Comparison of ENCODE assay signal across 11 cellular contexts in the genomic region with DNA sequence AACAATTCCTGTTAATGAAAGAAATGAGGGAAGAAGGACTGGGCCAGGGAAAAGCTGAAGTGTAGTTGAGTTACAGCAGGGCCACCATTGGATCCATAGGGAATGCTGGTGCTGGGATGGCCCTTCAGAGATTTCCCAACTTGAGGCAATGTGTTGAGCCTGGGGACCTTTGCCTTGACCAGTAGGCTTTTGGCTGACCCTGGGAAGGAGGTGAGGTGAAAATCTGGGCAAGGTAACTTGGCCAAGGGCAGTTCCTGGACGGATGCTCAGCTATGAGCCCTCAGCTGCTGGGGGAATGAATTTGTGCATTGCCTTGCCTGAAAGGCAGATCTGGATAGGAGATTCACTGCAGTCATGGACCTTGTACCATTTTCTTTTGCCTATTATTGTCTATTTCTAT. TPM values are rescaled to one million over a fixed set of nuclear protein-coding genes. Genes with fewer than 3 reads are reported as not detected.
A peak's percentile ranks its signal among the peaks of the same experiment; 100 is the strongest.
DNase-seq lines count a peak whose midpoint lies in the region; ATAC-seq and TF ChIP-seq lines count a peak whose summit lies in the region.
"Had no signal": no experiment of that assay in that cellular context is flagged by ENCODE, and none has a peak within 500 bp of the region (broad histone marks: within the 10 kb centered on the region; RNA-seq: fewer than 3 reads in every experiment).

No MANE protein-coding gene starts in this region.

- H3K36me3 ChIP-seq in esophagus muscularis mucosa (peaks cover 0 to 28% (median 13%) of the 10 kb centered on the region in 4 donors), GM23248 (ENCODE audit: low read depth) (peaks cover 18% of the 10 kb centered on the region)

- no peak for DNase-seq in activated CD4-positive, alpha-beta memory T cell treated with anti-CD3 and anti-CD28 coated beads, Interleukin-2, amount 10 ng/mL, durations not matched to agents 7 days and 5 days
- no peak for DNase-seq in activated CD4-positive, alpha-beta memory T cell treated with anti-CD3 and anti-CD28 coated beads for 36 hours
- DNase-seq in osteocyte (ENCODE audit: extremely low spot score, unreplicated experiment) (no peak), esophagus muscularis mucosa (ENCODE audit: extremely low spot score) (no peak), GM23248 (no peak), DMS153 (lab: John Stamatoyannopoulos, UW) (no peak)
- DNase-seq: body of pancreas, esophagus squamous epithelium, GOT3 had no signal

- POLR2A ChIA-PET in activated CD4-positive, alpha-beta memory T cell treated with anti-CD3 and anti-CD28 coated beads, Interleukin-2, amount 10 ng/mL, durations not matched to agents 7 days and 5 days (lab: Charles Lee), result interaction anchor here (1.1 to 2.2 kb wide), 7 partner anchors 14 to 154 kb away, joined by 3 to 12 read pairs (median 5); no protein-coding TSS in a partner anchor
- POLR2A ChIA-PET in activated CD4-positive, alpha-beta memory T cell treated with anti-CD3 and anti-CD28 coated beads for 36 hours (lab: Charles Lee), result interaction anchor here (0.9 kb wide), 1 partner anchor 19 kb away, joined by 3 read pairs; no protein-coding TSS in a partner anchor

- intact Hi-C loops in activated CD4-positive, alpha-beta memory T cell treated with anti-CD3 and anti-CD28 coated beads for 36 hours (cut with micrococcal nuclease), result no loop called here
- intact Hi-C loops in esophagus muscularis mucosa (cut with DNase I), result no loop called here

- H3K4me3 ChIP-seq in esophagus muscularis mucosa, result no peak overlapping the region
- H3K4me3 ChIP-seq in GM23248, result no peak overlapping the region
- H3K4me3 ChIP-seq: body of pancreas, esophagus squamous epithelium had no signal

- H2AFZ ChIP-seq in GM23248, result no peak overlapping the region

- CTCF ChIA-PET in activated CD4-positive, alpha-beta memory T cell treated with anti-CD3 and anti-CD28 coated beads, Interleukin-2, amount 10 ng/mL, durations not matched to agents 7 days and 5 days (lab: Charles Lee), result interaction anchor here (0.8 to 1.2 kb wide), 4 partner anchors 10 to 176 kb away, joined by 3 to 4 read pairs (median 4); no protein-coding TSS in a partner anchor
- CTCF ChIA-PET in activated CD4-positive, alpha-beta memory T cell treated with anti-CD3 and anti-CD28 coated beads for 36 hours (lab: Charles Lee), result no interaction called here

- peaks cover 100% of the 10 kb centered on the region for H3K79me2 ChIP-seq in GM23248 (ENCODE audit: insufficient read depth)

- H3K9me2 ChIP-seq in GM23248 (ENCODE audit: insufficient read depth), result no peaks in the 10 kb centered on the region

- peak overlapping the region; percentile 46 for H3K4me3 Mint-ChIP-seq in activated CD4-positive, alpha-beta memory T cell treated with anti-CD3 and anti-CD28 coated beads, Interleukin-2, amount 10 ng/mL, durations not matched to agents 7 days and 5 days
- H3K4me3 Mint-ChIP-seq in activated CD4-positive, alpha-beta memory T cell treated with anti-CD3 and anti-CD28 coated beads for 36 hours, result no peak overlapping the region
- H3K4me3 Mint-ChIP-seq in osteocyte (ENCODE audit: unreplicated experiment), result peak overlapping the region; percentile 11

- no peak for TF ChIP-seq POLR2A in esophagus muscularis mucosa (IDR thresholded peaks at IDR 0.05; ENCODE audit: low read depth)

- peaks cover 13% of the 10 kb centered on the region for H3K36me3 Mint-ChIP-seq in activated CD4-positive, alpha-beta memory T cell treated with anti-CD3 and anti-CD28 coated beads, Interleukin-2, amount 10 ng/mL, durations not matched to agents 7 days and 5 days (ENCODE audit: low read depth)
- no peaks in the 10 kb centered on the region for H3K36me3 Mint-ChIP-seq in activated CD4-positive, alpha-beta memory T cell treated with anti-CD3 and anti-CD28 coated beads for 36 hours
- H3K36me3 Mint-ChIP-seq in osteocyte (ENCODE audit: unreplicated experiment), result peaks cover 32% of the 10 kb centered on the region

- no peak overlapping the region for H3K9ac ChIP-seq in GM23248

- in situ Hi-C loops in GM23248 (cut with MboI), result no loop called here

- H3K27me3 ChIP-seq in esophagus muscularis mucosa, result no peaks in the 10 kb centered on the region
- H3K27me3 ChIP-seq in GM23248 (replicated peaks; ENCODE audit: insufficient read depth), result no peaks in the 10 kb centered on the region
- H3K27me3 ChIP-seq: body of pancreas, esophagus squamous epithelium had no signal

- TF ChIP-seq EP300 in esophagus muscularis mucosa (IDR thresholded peaks at IDR 0.05), result no peak

- H3K4me1 ChIP-seq in esophagus muscularis mucosa, result peaks cover 0 to under 1% (median 0%) of the 10 kb centered on the region in 4 donors
- peaks cover 8% of the 10 kb centered on the region for H3K4me1 ChIP-seq in GM23248 (ENCODE audit: insufficient read depth)

- H3K4me2 ChIP-seq in GM23248 (ENCODE audit: unreplicated experiment), result no peak overlapping the region

- no peaks in the 10 kb centered on the region for H3K9me3 Mint-ChIP-seq in activated CD4-positive, alpha-beta memory T cell treated with anti-CD3 and anti-CD28 coated beads, Interleukin-2, amount 10 ng/mL, durations not matched to agents 7 days and 5 days
- no peaks in the 10 kb centered on the region for H3K9me3 Mint-ChIP-seq in activated CD4-positive, alpha-beta memory T cell treated with anti-CD3 and anti-CD28 coated beads for 36 hours
- no peaks in the 10 kb centered on the region for H3K9me3 Mint-ChIP-seq in osteocyte (ENCODE audit: unreplicated experiment)

- H3K9me3 ChIP-seq in esophagus muscularis mucosa (no peaks in the 10 kb centered on the region), GM23248 (ENCODE audit: low read depth) (no peaks in the 10 kb centered on the region)
- H3K9me3 ChIP-seq: body of pancreas, esophagus squamous epithelium had no signal

- H3K27ac Mint-ChIP-seq in activated CD4-positive, alpha-beta memory T cell treated with anti-CD3 and anti-CD28 coated beads, Interleukin-2, amount 10 ng/mL, durations not matched to agents 7 days and 5 days, result peak overlapping the region; percentile 83
- no peak overlapping the region for H3K27ac Mint-ChIP-seq in activated CD4-positive, alpha-beta memory T cell treated with anti-CD3 and anti-CD28 coated beads for 36 hours
- peak overlapping the region; percentile 84 for H3K27ac Mint-ChIP-seq in osteocyte (ENCODE audit: unreplicated experiment)

- TF ChIP-seq CTCF in osteocyte (IDR thresholded peaks at IDR 0.05), result no peak
- no peak for TF ChIP-seq CTCF in esophagus muscularis mucosa (IDR thresholded peaks at IDR 0.05)

- ATAC-seq in HG02571 (IDR thresholded peaks at IDR 0.05; ENCODE audit: unreplicated experiment), result peak; percentile 12
- peak; percentile 34 for ATAC-seq in HG03521 (IDR thresholded peaks at IDR 0.05; ENCODE audit: unreplicated experiment)
- ATAC-seq: body of pancreas had no signal

- H3K27ac ChIP-seq in esophagus muscularis mucosa (replicated peaks in 1 of 4), result no peak overlapping the region
- no peak overlapping the region for H3K27ac ChIP-seq in GM23248
- H3K27ac ChIP-seq: body of pancreas, esophagus squamous epithelium had no signal

- peaks cover 17% of the 10 kb centered on the region for H3K27me3 Mint-ChIP-seq in activated CD4-positive, alpha-beta memory T cell treated with anti-CD3 and anti-CD28 coated beads, Interleukin-2, amount 10 ng/mL, durations not matched to agents 7 days and 5 days
- H3K27me3 Mint-ChIP-seq in activated CD4-positive, alpha-beta memory T cell treated with anti-CD3 and anti-CD28 coated beads for 36 hours, result no peaks in the 10 kb centered on the region
- H3K27me3 Mint-ChIP-seq in osteocyte (ENCODE audit: unreplicated experiment), result no peaks in the 10 kb centered on the region

- WGBS in esophagus muscularis mucosa, result 91% methylated on average over 1 of the region's 1 CpG
- 100% methylated on average over 1 of the region's 1 CpG for WGBS in GM23248 (ENCODE audit: low coverage in 1 of 2, low lambda C conversion rate in 2 of 2, missing lambda C conversion rate in 2 of 2), 2 experiments

- no peaks in the 10 kb centered on the region for H4K20me1 ChIP-seq in GM23248 (ENCODE audit: insufficient read depth)

- H3F3A ChIP-seq in GM23248 (ENCODE audit: insufficient read depth), result peaks cover 6% of the 10 kb centered on the region; the same call in 1 of the 2 replicates

- peaks cover 33% of the 10 kb centered on the region for H3K4me1 Mint-ChIP-seq in activated CD4-positive, alpha-beta memory T cell treated with anti-CD3 and anti-CD28 coated beads, Interleukin-2, amount 10 ng/mL, durations not matched to agents 7 days and 5 days
- peaks cover 24% of the 10 kb centered on the region for H3K4me1 Mint-ChIP-seq in activated CD4-positive, alpha-beta memory T cell treated with anti-CD3 and anti-CD28 coated beads for 36 hours (ENCODE audit: low read depth)
- peaks cover 26% of the 10 kb centered on the region for H3K4me1 Mint-ChIP-seq in osteocyte (ENCODE audit: unreplicated experiment)

RNA-seq across cellular contexts. Expression of gene UTRN, which starts 20.4 kb away (rescaled TPM):
- total RNA-seq in activated CD4-positive, alpha-beta memory T cell treated with anti-CD3 and anti-CD28 coated beads, Interleukin-2, amount 10 ng/mL, durations not matched to agents 7 days and 5 days, result 100 to 1,000 TPM; 140 to 146 TPM
- 10 to 100 TPM; 37.8 to 38.1 TPM for total RNA-seq in activated CD4-positive, alpha-beta memory T cell treated with anti-CD3 and anti-CD28 coated beads for 36 hours
- total RNA-seq in osteocyte, result 144 and 152 TPM in 2 replicates
- total RNA-seq in esophagus muscularis mucosa, result 100 to 1,000 TPM in 3 of 4 donors, 10 to 100 TPM in 1; 98.6 to 112 (median 102) TPM
- 103 TPM in 2 replicates for total RNA-seq in GM23248 (2014; rRNA removed; shearing (Covaris generic))
- 46.6 and 49.4 TPM in 2 replicates for polyA plus RNA-seq in GM23248 (2016; fragmentation: Nextera tagmentation; extraction: Ambion mirVana)
